8 cellular contexts compared by ENCODE assay signal in the genomic region with DNA sequence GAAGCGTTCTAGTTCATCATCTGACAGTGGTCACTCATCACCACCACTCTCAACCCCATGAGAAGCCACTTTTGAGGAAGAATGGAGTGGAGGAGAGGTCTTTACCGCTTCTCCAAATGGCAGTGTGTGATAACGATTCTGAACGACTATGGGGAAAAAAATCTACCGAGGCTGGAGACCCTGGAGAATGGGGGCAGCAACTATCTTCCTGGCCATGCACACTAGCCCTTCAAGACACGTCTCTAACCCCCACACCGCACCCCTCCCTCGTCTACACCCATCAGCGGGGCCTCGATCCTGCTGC. TPM values are rescaled to one million over a fixed set of nuclear protein-coding genes. Genes with fewer than 3 reads are reported as not detected.
DNase-seq lines count a peak whose midpoint lies in the region; ATAC-seq and TF ChIP-seq lines count a peak whose summit lies in the region.

No MANE protein-coding gene starts in this region.

- no peak for TF ChIP-seq POLR2A in breast epithelium (IDR thresholded peaks at IDR 0.05)
- no peak for TF ChIP-seq POLR2A in lower leg skin (IDR thresholded peaks at IDR 0.05)
- TF ChIP-seq POLR2A in transverse colon (IDR thresholded peaks at IDR 0.05), result no peak

- H3K27me3 ChIP-seq in HUES48 (ENCODE audit: control insufficient read depth, insufficient read depth, low read length) (no peaks in the 10 kb centered on the region), breast epithelium (no peaks in the 10 kb centered on the region), transverse colon (no peaks in the 10 kb centered on the region)

- intact Hi-C loops in breast epithelium (cut with DNase I; ENCODE audit: low total_unique reads), result no loop called here
- intact Hi-C loops in lower leg skin (cut with DNase I; ENCODE audit: low total_unique reads), result no loop called here
- intact Hi-C loops in transverse colon (cut with DNase I; ENCODE audit: low total_unique reads), result loop anchor here (10.0 kb wide), 1 partner anchor 48 kb away; no protein-coding TSS in a partner anchor
- intact Hi-C loops in posterior cingulate gyrus (cut with DNase I), result loop anchor here (5.0 kb wide), 1 partner anchor 45 kb away; no protein-coding TSS in a partner anchor

- 0 to 1% methylated on average over 10 of the region's 10 CpGs for WGBS in lower leg skin, 2 donors
- 0 to 1% methylated on average over 9 to 10 of the region's 10 CpGs for WGBS in transverse colon (ENCODE audit: low coverage in 1 of 2), 2 donors

- H3K4me3 ChIP-seq in HUES48 (ENCODE audit: low read depth, low read length), result peak overlapping the region; percentile 98
- peak overlapping the region; percentile 68 to 93 (median 91) for H3K4me3 ChIP-seq in breast epithelium
- peak overlapping the region; percentile 79 for H3K4me3 ChIP-seq in lower leg skin (ENCODE audit: low read depth, poor library complexity, severe bottlenecking)
- H3K4me3 ChIP-seq in transverse colon, result peak overlapping the region; percentile 23 to 72 (median 54)

- in situ Hi-C loops in transverse colon (cut with MboI; ENCODE audit: low pct_ligation_motif_present in 1 of 4, low pct_unique_long_range_greater_than_20kb in 1 of 4, low sequenced_read_pairs in 3 of 4), result no loop called here

- DNase-seq in breast epithelium (ENCODE audit: low spot score in 2 of 2), result no peak
- no peak for DNase-seq in lower leg skin (ENCODE audit: low spot score in 2 of 2)
- DNase-seq in transverse colon, result no peak
- no peak for DNase-seq in GDM1 (lab: John Stamatoyannopoulos, UW)
- DNase-seq in posterior cingulate gyrus, result no peak
- no peak for DNase-seq in inferior parietal cortex (ENCODE audit: extremely low spot score)

- H3K27ac ChIP-seq in HUES48 (ENCODE audit: low read depth, low read length), result peak overlapping the region; percentile 85
- peak overlapping the region; percentile 79 to 90 for H3K27ac ChIP-seq in breast epithelium
- H3K27ac ChIP-seq in transverse colon, result peak overlapping the region; percentile 77 to 85 (median 84)

- peak; percentile 27 for ATAC-seq in GM19023 (IDR thresholded peaks at IDR 0.05; ENCODE audit: unreplicated experiment)

- TF ChIP-seq CTCF in breast epithelium (IDR thresholded peaks at IDR 0.05) (no peak), lower leg skin (IDR thresholded peaks at IDR 0.05) (no peak), transverse colon (IDR thresholded peaks at IDR 0.05) (no peak)

- H3K4me1 ChIP-seq in HUES48 (ENCODE audit: control insufficient read depth, insufficient read depth, low read length) (no peaks in the 10 kb centered on the region), breast epithelium (peaks cover 0 to 14% of the 10 kb centered on the region in 2 donors), transverse colon (peaks cover 8 to 14% (median 9%) of the 10 kb centered on the region in 4 donors)

- TF ChIP-seq EP300 in transverse colon (IDR thresholded peaks at IDR 0.05; ENCODE audit: low read depth), result no peak

- H3K36me3 ChIP-seq in HUES48 (ENCODE audit: control insufficient read depth, insufficient read depth, low read length) (peaks cover 9% of the 10 kb centered on the region), breast epithelium (peaks cover 1% of the 10 kb centered on the region), transverse colon (peaks cover 0 to 6% (median 3%) of the 10 kb centered on the region in 4 donors)

- H3K9me3 ChIP-seq in HUES48 (ENCODE audit: control insufficient read depth, insufficient read depth, low read length) (no peaks in the 10 kb centered on the region), breast epithelium (no peaks in the 10 kb centered on the region), transverse colon (no peaks in the 10 kb centered on the region)

- peak overlapping the region; percentile 80 for H3K9ac ChIP-seq in HUES48 (ENCODE audit: low read depth, low read length)

RNA-seq across cellular contexts. Expression of gene ING4, which starts 0.4 kb away (rescaled TPM):
- 10 to 100 TPM; 51.1 to 74.2 (median 56.3) TPM for total RNA-seq in breast epithelium
- 10 to 100 TPM; 40.8 to 63.6 (median 56.0) TPM for total RNA-seq in lower leg skin
- total RNA-seq in transverse colon, result 100 to 1,000 TPM in 1 of 4 donors, 10 to 100 TPM in 3; 41.8 to 165 (median 56.6) TPM

RNA-seq across cellular contexts. Expression of gene ACRBP, which starts 15.3 kb away (rescaled TPM):
- total RNA-seq in breast epithelium (1 to 10 TPM in 1 of 3 donors, under 1 TPM in 2; 0.59 to 2.4 (median 0.66) TPM), lower leg skin (1 to 10 TPM in 2 of 4 donors, under 1 TPM in 2; 0.42 to 8.6 (median 0.76) TPM), transverse colon (1 to 10 TPM in 3 of 4 donors, not detected in 1; 2.2 to 2.9 (median 2.7) TPM)

RNA-seq across cellular contexts. Expression of gene ZNF384, which starts 26.6 kb away (rescaled TPM):
- total RNA-seq in breast epithelium (10 to 100 TPM; 34.4 to 57.0 (median 49.5) TPM), lower leg skin (10 to 100 TPM; 22.7 to 79.9 (median 33.7) TPM), transverse colon (10 to 100 TPM; 34.8 to 49.4 (median 42.8) TPM)

RNA-seq across cellular contexts. Expression of gene LPAR5, which starts 26.8 kb away (rescaled TPM):
- total RNA-seq in breast epithelium (1 to 10 TPM in 2 of 3 donors, under 1 TPM in 1; 0.98 to 1.8 (median 1.8) TPM), lower leg skin (10 to 100 TPM; 11.0 to 16.4 (median 12.4) TPM), transverse colon (10 to 100 TPM; 27.9 to 50.1 (median 30.2) TPM)

RNA-seq across cellular contexts. Expression of gene PIANP, which starts 38.1 kb away (rescaled TPM):
- total RNA-seq in breast epithelium (under 1 TPM in 2 of 3 donors, not detected in 1; 0.29 to 0.33 TPM), lower leg skin (not detected), transverse colon (under 1 TPM in 1 of 4 donors, not detected in 3; 0.64 TPM)

Comparison
In these comparisons a context has a peak if more than half of its experiments do, and no peak if none do; other contexts are left out.
1. intact Hi-C loops: an anchor here in transverse colon (10.0 kb wide) and posterior cingulate gyrus (5.0 kb wide); none called in breast epithelium and lower leg skin.